8 cellular contexts compared by ENCODE assay signal in genomic region chr7:12067156-12067831, GRCh38.
DNase-seq lines count a peak whose midpoint lies in the region; ATAC-seq and TF ChIP-seq lines count a peak whose summit lies in the region.

No MANE protein-coding gene starts in this region.

- no peaks in the 10 kb centered on the region for H3K79me1 ChIP-seq in mesenchymal stem cell (replicated peaks; ENCODE audit: low read length, poor library complexity, severe bottlenecking)

- no peak overlapping the region for H2BK12ac ChIP-seq in mesenchymal stem cell (ENCODE audit: low read length in 2 of 2)

- H3K4ac ChIP-seq in mesenchymal stem cell (ENCODE audit: low read depth in 1 of 2, low read length in 2 of 2), result no peak overlapping the region

- H3K9ac ChIP-seq in mesenchymal stem cell (ENCODE audit: low read length), result no peak overlapping the region

- in situ Hi-C loops in GM13976 (cut with MboI; ENCODE audit: low sequenced_read_pairs, unreplicated experiment), result loop anchor here (10.0 to 25.0 kb wide), 2 partner anchors 268 to 420 kb away; no protein-coding TSS in a partner anchor

- H3K18ac ChIP-seq in mesenchymal stem cell (ENCODE audit: low read depth in 1 of 2, low read length in 2 of 2), result no peak overlapping the region

- no peak overlapping the region for H3K14ac ChIP-seq in mesenchymal stem cell (ENCODE audit: low read length in 2 of 2)

- WGBS in mesenchymal stem cell, result 75% methylated on average over 13 of the region's 13 CpGs

- H3K4me3 ChIP-seq in mesenchymal stem cell (ENCODE audit: insufficient read depth in 1 of 2, low read depth in 1 of 2, low read length in 2 of 2), result no peak overlapping the region

- peak; percentile 64 for ATAC-seq in HG03039 (IDR thresholded peaks at IDR 0.05; ENCODE audit: unreplicated experiment)

- no peak overlapping the region for H2BK120ac ChIP-seq in mesenchymal stem cell (ENCODE audit: low read depth, low read length)

- peak; percentile 83 for DNase-seq in A172 (ENCODE audit: low spot score)
- DNase-seq in GM13976 (ENCODE audit: low spot score), result peak; percentile 15
- peak; percentile 31 for DNase-seq in NCI-H2227 treated with DMSO at 0.1 percent for 48 hours (lab: John Stamatoyannopoulos, UW)
- peak; percentile 51 to 68 for DNase-seq in activated CD4-positive, alpha-beta T cell treated with anti-CD3 and anti-CD28 coated beads for 4 hours
- DNase-seq in dermis blood vessel endothelial cell, result peak; percentile 77
- DNase-seq in mesenchymal stem cell, result peak; percentile 72
- peak; percentile 67 for DNase-seq in stimulated activated CD8-positive, alpha-beta memory T cell treated with anti-CD3 and anti-CD28 coated beads, Interleukin-4, amount 100 ng/mL, for 48 hours

- H2BK15ac ChIP-seq in mesenchymal stem cell (ENCODE audit: low read depth, poor library complexity, severe bottlenecking), result no peak overlapping the region

- H3K9me3 ChIP-seq in mesenchymal stem cell (ENCODE audit: control insufficient read depth, low read length), result no peaks in the 10 kb centered on the region

- no peak overlapping the region for H3K27ac ChIP-seq in mesenchymal stem cell (ENCODE audit: low read length, poor library complexity, severe bottlenecking)

- H4K91ac ChIP-seq in mesenchymal stem cell (ENCODE audit: low read length), result peak overlapping the region; percentile 39

- H2BK5ac ChIP-seq in mesenchymal stem cell (ENCODE audit: low read depth, low read length, poor library complexity, severe bottlenecking), result peak overlapping the region; percentile 73

- H2AK5ac ChIP-seq in mesenchymal stem cell (ENCODE audit: low read length, severe bottlenecking), result no peak overlapping the region

- H4K8ac ChIP-seq in mesenchymal stem cell (ENCODE audit: low read length), result no peak overlapping the region

- H3K36me3 ChIP-seq in mesenchymal stem cell (ENCODE audit: control insufficient read depth in 1 of 2, insufficient read depth in 2 of 2, low read depth in 1 of 2, low read length in 2 of 2), result no peaks in the 10 kb centered on the region

- no peak overlapping the region for H2AFZ ChIP-seq in mesenchymal stem cell (ENCODE audit: low read depth, low read length)

- peak; percentile 57 for TF ChIP-seq CTCF in GM13976 (IDR thresholded peaks at IDR 0.05; ENCODE audit: borderline replicate concordance, control extremely low read depth, extremely low read depth, insufficient read depth, missing control alignments)

- no peaks in the 10 kb centered on the region for H3K27me3 ChIP-seq in mesenchymal stem cell (ENCODE audit: control insufficient read depth in 1 of 2, insufficient read depth in 1 of 2, low read length in 2 of 2)

- no peaks in the 10 kb centered on the region for H3K4me1 ChIP-seq in mesenchymal stem cell (ENCODE audit: control insufficient read depth, insufficient read depth, low read depth, low read length)

- no peak overlapping the region for H3K23ac ChIP-seq in mesenchymal stem cell (ENCODE audit: low read length in 2 of 2)

- H3K4me2 ChIP-seq in mesenchymal stem cell (ENCODE audit: low read length, poor library complexity, severe bottlenecking), result no peak overlapping the region

Comparison
In these comparisons a context has a peak if more than half of its experiments do, and no peak if none do; other contexts are left out.
1. DNase-seq: peak in every context shown above with its lines; median percentile 83 in A172; 77 in dermis blood vessel endothelial cell; 72 in mesenchymal stem cell; 67 in stimulated activated CD8-positive, alpha-beta memory T cell treated with anti-CD3 and anti-CD28 coated beads, Interleukin-4, amount 100 ng/mL, for 48 hours; 60 in activated CD4-positive, alpha-beta T cell treated with anti-CD3 and anti-CD28 coated beads for 4 hours; 31 in NCI-H2227 treated with DMSO at 0.1 percent for 48 hours; 15 in GM13976.